ENCODE assay signal across 3 cellular contexts in genomic region chr15:38877471-38877870, GRCh38.
TF ChIP-seq lines count a peak whose summit lies in the region.

No MANE protein-coding gene starts in this region.

TF ChIP-seq in A549, 52 proteins besides CTCF, POLR2A, EP300 and RAD21:
- TF ChIP-seq RFX5 (IDR thresholded peaks at IDR 0.05) = no peak

TF ChIP-seq in IMR-90, 13 proteins besides CTCF, POLR2A, EP300 and RAD21:
- TF ChIP-seq NFE2L2 (IDR thresholded peaks at IDR 0.05; ENCODE audit: low read depth, low read length) = no peak

TF ChIP-seq in HepG2, 621 proteins besides CTCF, POLR2A, EP300 and RAD21:
- no peak for TF ChIP-seq SYNCRIP (IDR thresholded peaks at IDR 0.05; ENCODE audit: insufficient read depth, low read depth, low read length)
- TF ChIP-seq PBX2 (CRISPR knock-in tag; IDR thresholded peaks at IDR 0.05) = peak; percentile 37; the same call in 1 of the 2 replicates
- 0 out of 2 replicates have a peak, but pooled peaks have one; percentile 30 for TF ChIP-seq ARID5B (CRISPR knock-in tag; IDR thresholded peaks at IDR 0.05)
- TF ChIP-seq REST (IDR thresholded peaks at IDR 0.05; ENCODE audit: borderline replicate concordance in 1 of 2, low read depth in 1 of 2, low read length in 2 of 2) = 0 out of 4 replicates have a peak, but pooled peaks of 1 of the 2 experiments have one; percentile 28
- no peak for TF ChIP-seq TOPORS (CRISPR knock-in tag; IDR thresholded peaks at IDR 0.05)
- peak; percentile 66 for TF ChIP-seq TEAD3 (CRISPR knock-in tag; optimal IDR thresholded peaks at IDR 0.05; ENCODE audit: borderline replicate concordance)
- TF ChIP-seq FUBP1 (CRISPR knock-in tag; IDR thresholded peaks at IDR 0.05; ENCODE audit: borderline replicate concordance) = no peak
- TF ChIP-seq MIER2 (CRISPR knock-in tag; IDR thresholded peaks at IDR 0.05) = 0 out of 2 replicates have a peak, but pooled peaks have one; percentile 41
- peak; percentile 13; the same call in 1 of the 2 replicates for TF ChIP-seq SALL1 (CRISPR knock-in tag; IDR thresholded peaks at IDR 0.05)
